In genomic region chr2:46309052-46309953, GRCh38 we compare ENCODE assay signal across 1 cellular context.
TF ChIP-seq lines count a peak whose summit lies in the region.

No MANE protein-coding gene starts in this region.

TF ChIP-seq in GM23338, 12 proteins besides CTCF, POLR2A, EP300 and RAD21 (continued from another document):
- TF ChIP-seq ZNF462 (CRISPR knock-in tag; IDR thresholded peaks at IDR 0.05): no peak
- TF ChIP-seq NANOG (IDR thresholded peaks at IDR 0.05; ENCODE audit: borderline replicate concordance): no peak
- no peak for TF ChIP-seq CREB1 (CRISPR knock-in tag; IDR thresholded peaks at IDR 0.05; ENCODE audit: low read depth)
- no peak for TF ChIP-seq EZH2phosphoT487 (IDR thresholded peaks at IDR 0.05; ENCODE audit: unreplicated experiment)
- no peak for TF ChIP-seq ZNF331 (CRISPR knock-in tag; IDR thresholded peaks at IDR 0.05; ENCODE audit: low read depth)
- TF ChIP-seq EZH2 (IDR thresholded peaks at IDR 0.05; ENCODE audit: low read depth, unreplicated experiment): no peak
